In genomic region chr19:5967994-5968430, GRCh38 we compare ENCODE assay signal across 8 cellular contexts. TPM values are rescaled to one million over a fixed set of nuclear protein-coding genes. Genes with fewer than 3 reads are reported as not detected.
DNase-seq lines count a peak whose midpoint lies in the region; ATAC-seq and TF ChIP-seq lines count a peak whose summit lies in the region.

No MANE protein-coding gene starts in this region.

- H3K9ac ChIP-seq in H9 (ENCODE audit: extremely low read depth, insufficient read length, low read length) (no peak overlapping the region), endodermal cell (ENCODE audit: extremely low read depth, low read length, poor library complexity, severe bottlenecking) (peak overlapping the region; percentile 1)

- peak overlapping the region; percentile 54; the same call in 1 of the 2 replicates for H3K14ac ChIP-seq in H9 (ENCODE audit: insufficient read depth, low read length)

- no peaks in the 10 kb centered on the region for H3K23me2 ChIP-seq in H9 (ENCODE audit: insufficient read length, low read depth, low read length, poor library complexity, severe bottlenecking)

- no CpG with 5 or more reads among the region's 10 CpGs for WGBS in H9 (ENCODE audit: extremely low coverage, insufficient read length, low lambda C conversion rate)
- WGBS in endodermal cell (ENCODE audit: insufficient coverage in 1 of 2, insufficient read length in 1 of 2), 2 experiments = 25 to 32% methylated on average over 10 of the region's 10 CpGs

- no peak overlapping the region for H4K8ac ChIP-seq in H9 (replicated peaks; ENCODE audit: insufficient read length, low read depth, low read length)

- no peak overlapping the region for H2BK12ac ChIP-seq in H9 (ENCODE audit: insufficient read length, low read depth, low read length)

- no peak overlapping the region for H3K27ac ChIP-seq in H9 (ENCODE audit: insufficient read length, low read depth, low read length)
- H3K27ac ChIP-seq in endodermal cell (ENCODE audit: low read depth, low read length) = peak overlapping the region; percentile 3

- H3K4me1 ChIP-seq in H9 (ENCODE audit: insufficient read depth, low read length) (no peaks in the 10 kb centered on the region; the same call in 1 of the 2 replicates), endodermal cell (ENCODE audit: control insufficient read depth, insufficient read depth, low read length) (peaks cover 25% of the 10 kb centered on the region)

- H2AK5ac ChIP-seq in H9 (ENCODE audit: insufficient read length, low read length) = no peak overlapping the region

- H2AFZ ChIP-seq in H9 (ENCODE audit: low read length) = no peak overlapping the region

- H3K4me2 ChIP-seq in H9 (ENCODE audit: insufficient read depth, insufficient read length, low read length) = no peak overlapping the region

- no peak overlapping the region for H3T11ph ChIP-seq in H9 (ENCODE audit: low read length)

- no peak for ATAC-seq in GM19328 (IDR thresholded peaks at IDR 0.05; ENCODE audit: unreplicated experiment)

- no peak overlapping the region for H3K23ac ChIP-seq in H9 (ENCODE audit: insufficient read length, low read depth, low read length)

- H3K9me3 ChIP-seq in H9 (ENCODE audit: control insufficient read depth, low read depth, low read length) (no peaks in the 10 kb centered on the region), endodermal cell (ENCODE audit: control insufficient read depth, low read length) (no peaks in the 10 kb centered on the region)

- H3K27me3 ChIP-seq in H9 (ENCODE audit: insufficient read depth, low read length) (no peaks in the 10 kb centered on the region), endodermal cell (ENCODE audit: control insufficient read depth, insufficient read depth, low read length, poor library complexity, severe bottlenecking) (no peaks in the 10 kb centered on the region)

- no peak overlapping the region for H2BK5ac ChIP-seq in H9 (ENCODE audit: insufficient read length, low read length)

- H3K79me2 ChIP-seq in H9 (ENCODE audit: insufficient read depth, low read length) = peaks cover 48% of the 10 kb centered on the region; the same call in 1 of the 2 replicates

- H3K27me3 Mint-ChIP-seq in CD14-positive monocyte (ENCODE audit: low read depth in 3 of 3) (peaks cover 0 to 2% (median 0%) of the 10 kb centered on the region in 3 donors), H9 (ENCODE audit: low read depth) (no peaks in the 10 kb centered on the region), endodermal cell (ENCODE audit: insufficient read depth) (no peaks in the 10 kb centered on the region)

- H2BK120ac ChIP-seq in H9 (ENCODE audit: low read depth, low read length, poor library complexity, severe bottlenecking) = no peak overlapping the region

- DNase-seq in CD14-positive monocyte (ENCODE audit: low spot score) (no peak), H9 (peak; percentile 75), NCI-H748 treated with DMSO at 0.1 percent for 48 hours (lab: John Stamatoyannopoulos, UW) (peak; percentile 27), endodermal cell (peak; percentile 87), medulla oblongata (ENCODE audit: extremely low spot score) (peak; percentile 97)
- peak; percentile 80 for DNase-seq in activated CD8-positive, alpha-beta memory T cell treated with anti-CD3 and anti-CD28 coated beads for 24 hours
- peak; percentile 41 to 45 for DNase-seq in stimulated activated CD8-positive, alpha-beta memory T cell treated with anti-CD3 and anti-CD28 coated beads, Interleukin-7, amount 100 ng/mL, for 4 hours (ENCODE audit: low read depth in 2 of 2)

- no peak overlapping the region for H3K56ac ChIP-seq in H9 (ENCODE audit: insufficient read length, low read depth, low read length)

- H4K20me1 ChIP-seq in H9 (ENCODE audit: control insufficient read depth, insufficient read depth, insufficient read length) = peaks cover 5% of the 10 kb centered on the region

- no peak overlapping the region for H3K4me3 ChIP-seq in endodermal cell (ENCODE audit: low read length)

- peak overlapping the region in 5 of 7 donors; percentile 57 to 88 (median 77) for H3K27ac Mint-ChIP-seq in CD14-positive monocyte
- peak overlapping the region; percentile 69 to 99 (median 96) for H3K27ac Mint-ChIP-seq in H9
- peak overlapping the region; percentile 95 for H3K27ac Mint-ChIP-seq in endodermal cell

- H3K9me3 Mint-ChIP-seq in CD14-positive monocyte = no peaks in the 10 kb centered on the region
- no peaks in the 10 kb centered on the region for H3K9me3 Mint-ChIP-seq in H9
- no peaks in the 10 kb centered on the region for H3K9me3 Mint-ChIP-seq in endodermal cell

- H3K4me1 Mint-ChIP-seq in CD14-positive monocyte (peaks cover 39% of the 10 kb centered on the region), H9 (peaks cover 26 to 35% of the 10 kb centered on the region in 2 experiments), endodermal cell (peaks cover 35% of the 10 kb centered on the region)

- intact Hi-C loops in CD14-positive monocyte (cut with micrococcal nuclease) = no loop called here

- H3K36me3 ChIP-seq in endodermal cell (ENCODE audit: control insufficient read depth, insufficient read depth, low read length) = peaks cover 26% of the 10 kb centered on the region

- no peak overlapping the region for H4K5ac ChIP-seq in H9 (ENCODE audit: insufficient read length, low read depth, low read length)

- TF ChIP-seq CTCF in CD14-positive monocyte (IDR thresholded peaks at IDR 0.05) (peak; percentile 94), H9 (conservative IDR thresholded peaks at IDR 0.05) (peak; percentile 90), endodermal cell (conservative IDR thresholded peaks at IDR 0.05) (peak; percentile 94)

- H4K91ac ChIP-seq in H9 (ENCODE audit: insufficient read length, low read depth, low read length) = no peak overlapping the region

- no peak overlapping the region for H3K4ac ChIP-seq in H9 (ENCODE audit: low read depth, low read length)

- H3K36me3 Mint-ChIP-seq in CD14-positive monocyte (peaks cover 22 to 40% of the 10 kb centered on the region in 2 donors), H9 (ENCODE audit: insufficient read depth in 1 of 3, low read depth in 3 of 3) (peaks cover 0 to 11% (median 2%) of the 10 kb centered on the region in 3 experiments; a peak in 3 of 7 replicates), endodermal cell (ENCODE audit: low read depth) (peaks cover 9% of the 10 kb centered on the region)

- no peak overlapping the region for H2BK15ac ChIP-seq in H9 (ENCODE audit: low read depth, low read length)

- peak overlapping the region; percentile 9 for H3K18ac ChIP-seq in H9 (ENCODE audit: insufficient read length, low read depth, low read length)

- H3K4me3 Mint-ChIP-seq in CD14-positive monocyte = peak overlapping the region in 1 of 2 donors; percentile 31
- peak overlapping the region in 1 of 2 experiments; percentile 45; a peak in 2 of 5 replicates for H3K4me3 Mint-ChIP-seq in H9
- H3K4me3 Mint-ChIP-seq in endodermal cell = peak overlapping the region; percentile 13

- H2BK20ac ChIP-seq in H9 (ENCODE audit: low read depth, low read length, poor library complexity, severe bottlenecking) = no peak overlapping the region

- peaks cover 18% of the 10 kb centered on the region for H3K79me1 ChIP-seq in H9 (ENCODE audit: insufficient read depth, low read depth, low read length, poor library complexity, severe bottlenecking)

RNA-seq across cellular contexts. Expression of gene RANBP3, which starts 9.9 kb away (rescaled TPM):
- 1 to 10 TPM; 4.5 to 8.1 TPM for polyA plus RNA-seq in CD14-positive monocyte
- total RNA-seq in H9 (2021) (86.5 and 89.9 TPM in 2 replicates), endodermal cell (10 to 100 TPM; 77.4 to 81.4 TPM)
- polyA plus RNA-seq in endodermal cell (2013, experiment 1 of 2) = 72.9 TPM
- 60.6 TPM for polyA plus RNA-seq in endodermal cell (2013, experiment 2 of 2)

RNA-seq across cellular contexts. Expression of gene CAPS, which starts 54.0 kb away (rescaled TPM):
- under 1 TPM; 0.34 to 0.72 TPM for polyA plus RNA-seq in CD14-positive monocyte
- total RNA-seq in H9 (2021) (2.3 and 2.5 TPM in 2 replicates), endodermal cell (1 to 10 TPM; 6.6 to 6.7 TPM)
- polyA plus RNA-seq in endodermal cell (2013, experiment 1 of 2) = 3.8 TPM
- 3.8 TPM for polyA plus RNA-seq in endodermal cell (2013, experiment 2 of 2)
